ENCODE assay signal across 1 cellular context in genomic region chr4:7662507-7662846, GRCh38.
A peak's percentile ranks its signal among the peaks of the same experiment; 100 is the strongest.
TF ChIP-seq lines count a peak whose summit lies in the region.

No MANE protein-coding gene starts in this region.

TF ChIP-seq in liver, 16 proteins besides CTCF, POLR2A, EP300 and RAD21 (continued from another document):
- TF ChIP-seq RXRA (IDR thresholded peaks at IDR 0.05) (peak; percentile 35 to 49), HNF4G (IDR thresholded peaks at IDR 0.05) (peak; percentile 17), ATF3 (IDR thresholded peaks at IDR 0.05) (no peak), JUND (IDR thresholded peaks at IDR 0.05) (no peak)
